14 cellular contexts compared by ENCODE assay signal in the genomic region with DNA sequence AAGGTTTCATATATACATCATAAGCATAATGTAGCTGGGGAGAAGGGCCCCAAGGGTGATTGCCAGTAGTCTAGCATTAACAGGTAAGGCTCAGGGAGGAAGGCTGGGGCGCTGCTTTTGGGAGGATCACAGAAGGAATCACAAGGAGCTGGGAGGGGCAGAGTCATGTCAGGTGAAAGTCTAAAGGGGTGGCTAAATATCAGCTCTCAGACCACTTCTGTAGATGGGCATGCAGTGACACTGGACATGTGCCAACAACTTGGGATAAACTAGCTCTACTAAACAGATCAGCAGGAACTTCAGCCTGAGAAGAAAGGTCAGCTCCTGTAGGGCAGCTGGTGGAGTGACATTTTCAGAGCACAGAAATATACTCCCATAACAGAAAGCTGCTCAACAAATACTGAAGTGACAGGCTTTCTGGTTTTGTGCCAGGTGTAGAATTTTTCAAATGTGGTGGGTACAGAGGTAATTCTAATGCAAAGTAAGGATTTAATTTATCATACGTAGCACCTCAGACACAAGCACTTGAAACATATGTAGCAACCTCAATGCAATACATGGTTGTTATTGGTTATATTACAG.
DNase-seq lines count a peak whose midpoint lies in the region; ATAC-seq lines count a peak whose summit lies in the region.
"Had no signal": no experiment of that assay in that cellular context is flagged by ENCODE, and none has a peak within 500 bp of the region (broad histone marks: within the 10 kb centered on the region; RNA-seq: fewer than 3 reads in every experiment).

No MANE protein-coding gene starts in this region.

- no peak overlapping the region for H3K27ac Mint-ChIP-seq in activated T-helper 17 cell treated with anti-CD3 and anti-CD28 coated beads, Interleukin-2, amount 50 U/mL, for 72 hours
- H3K27ac Mint-ChIP-seq: activated naive CD8-positive, alpha-beta T cell treated with anti-CD3 and anti-CD28 coated beads, Interleukin-2, amount 50 U/mL, for 24 hours; HFFc6 had no signal

- H3K27me3 Mint-ChIP-seq in activated T-helper 17 cell treated with anti-CD3 and anti-CD28 coated beads, Interleukin-2, amount 50 U/mL, for 72 hours = peaks cover 27% of the 10 kb centered on the region

- DNase-seq in NCI-H1417 (lab: John Stamatoyannopoulos, UW) (peak; percentile 34 to 77 (median 51)), NCI-H1417 treated with DMSO at 0.1 percent for 48 hours (lab: John Stamatoyannopoulos, UW) (no peak), NCI-H510A treated with DMSO at 0.1 percent for 48 hours (lab: John Stamatoyannopoulos, UW) (peak; percentile 68)
- DNase-seq in activated CD4-positive, CD25-positive, alpha-beta regulatory T cell (lab: John Stamatoyannopoulos, UW) = no peak
- DNase-seq: activated naive CD8-positive, alpha-beta T cell treated with anti-CD3 and anti-CD28 coated beads, Interleukin-2, amount 50 U/mL, for 24 hours; esophagus squamous epithelium; HFFc6; stimulated activated CD4-positive, alpha-beta T cell treated with anti-CD3 and anti-CD28 coated beads, Interleukin-12 subunit alpha, Interleukin-12 subunit beta, amount 100 ng/mL, for 4 hours had no signal

- peak overlapping the region; percentile 58 for H3K27ac ChIP-seq in layer of hippocampus (ENCODE audit: low read depth, low read length)
- H3K27ac ChIP-seq: esophagus squamous epithelium, neutrophil, tibial nerve had no signal

- H3K27me3 ChIP-seq in layer of hippocampus (ENCODE audit: control insufficient read depth, insufficient read depth, low read length) = no peaks in the 10 kb centered on the region
- H3K27me3 ChIP-seq: esophagus squamous epithelium, neutrophil, tibial nerve had no signal

- ATAC-seq in HG03064 (IDR thresholded peaks at IDR 0.05; ENCODE audit: low read depth, unreplicated experiment) (peak; percentile 17), HG03460 (IDR thresholded peaks at IDR 0.05; ENCODE audit: unreplicated experiment) (no peak)
- ATAC-seq in activated T-helper 17 cell treated with anti-CD3 and anti-CD28 coated beads, Interleukin-2, amount 50 U/mL, for 72 hours (replicated peaks) = no peak

- no peaks in the 10 kb centered on the region for H3K36me3 Mint-ChIP-seq in activated T-helper 17 cell treated with anti-CD3 and anti-CD28 coated beads, Interleukin-2, amount 50 U/mL, for 72 hours (ENCODE audit: low read depth)

- H3K9me3 Mint-ChIP-seq in activated T-helper 17 cell treated with anti-CD3 and anti-CD28 coated beads, Interleukin-2, amount 50 U/mL, for 72 hours = no peaks in the 10 kb centered on the region
- H3K9me3 Mint-ChIP-seq: HFFc6 had no signal

- H3K4me1 Mint-ChIP-seq in activated T-helper 17 cell treated with anti-CD3 and anti-CD28 coated beads, Interleukin-2, amount 50 U/mL, for 72 hours = peaks cover 7% of the 10 kb centered on the region

- H3K4me3 Mint-ChIP-seq in activated T-helper 17 cell treated with anti-CD3 and anti-CD28 coated beads, Interleukin-2, amount 50 U/mL, for 72 hours = no peak overlapping the region
- H3K4me3 Mint-ChIP-seq: activated naive CD8-positive, alpha-beta T cell treated with anti-CD3 and anti-CD28 coated beads, Interleukin-2, amount 50 U/mL, for 24 hours; HFFc6 had no signal

Comparison
In these comparisons a context has a peak if more than half of its experiments do, and no peak if none do; other contexts are left out.
1. DNase-seq: peak in NCI-H1417 (3 of 3) and NCI-H510A treated with DMSO at 0.1 percent for 48 hours (single experiment); none in NCI-H1417 treated with DMSO at 0.1 percent for 48 hours (single experiment) and activated CD4-positive, CD25-positive, alpha-beta regulatory T cell (0 of 4).